In the genomic region with DNA sequence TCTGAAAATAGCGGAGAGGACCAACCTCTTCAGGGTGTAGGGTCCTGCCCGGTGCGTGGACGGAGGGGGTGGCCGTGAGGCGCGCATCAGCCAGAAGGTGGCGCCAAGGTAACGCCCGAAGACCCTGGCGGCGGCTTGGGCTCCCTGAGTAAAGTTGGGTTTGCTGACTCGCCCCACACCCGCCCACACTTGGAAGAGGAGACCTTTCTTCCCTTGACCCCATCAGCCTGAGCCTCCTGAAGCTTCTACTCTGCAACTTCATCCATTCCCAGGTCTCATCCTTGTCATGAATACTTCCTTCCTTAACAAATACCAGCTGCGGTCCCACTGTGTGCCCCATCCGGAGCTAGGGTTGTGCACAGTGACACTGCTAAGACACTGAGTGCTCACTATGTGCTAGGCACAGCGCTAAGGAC, we compare ENCODE assay signal across 8 cellular contexts. TPM values are rescaled to one million over a fixed set of nuclear protein-coding genes. Genes with fewer than 3 reads are reported as not detected.
DNase-seq lines count a peak whose midpoint lies in the region; ATAC-seq and TF ChIP-seq lines count a peak whose summit lies in the region.

No MANE protein-coding gene starts in this region.

- DNase-seq in NCI-H1105 (lab: John Stamatoyannopoulos, UW) (peak; percentile 74), T-helper 1 cell (peak in 4 of 5 donors; percentile 33 to 49 (median 47)), left ventricle myocardium superior (peak; percentile 85), sciatic nerve (ENCODE audit: low spot score) (peak; percentile 84)
- DNase-seq in activated naive CD8-positive, alpha-beta T cell treated with anti-CD3 and anti-CD28 coated beads, Interleukin-2, amount 50 U/mL, for 24 hours = peak; percentile 73

- no peak overlapping the region for H3K27ac ChIP-seq in 22Rv1

- peaks cover 3% of the 10 kb centered on the region for H3K36me3 Mint-ChIP-seq in activated naive CD8-positive, alpha-beta T cell treated with anti-CD3 and anti-CD28 coated beads, Interleukin-2, amount 50 U/mL, for 24 hours (ENCODE audit: low read depth)

- no peak overlapping the region for H3K4me3 Mint-ChIP-seq in activated naive CD8-positive, alpha-beta T cell treated with anti-CD3 and anti-CD28 coated beads, Interleukin-2, amount 50 U/mL, for 24 hours

- peak; percentile 63 for ATAC-seq in GM18502 (IDR thresholded peaks at IDR 0.05; ENCODE audit: poor library complexity, unreplicated experiment)
- peak; percentile 71 for ATAC-seq in activated naive CD8-positive, alpha-beta T cell treated with anti-CD3 and anti-CD28 coated beads, Interleukin-2, amount 50 U/mL, for 24 hours
- peak; percentile 89 for ATAC-seq in left ventricle myocardium superior
- ATAC-seq in sciatic nerve = peak; percentile 89
- no peak for ATAC-seq in HG02938 (IDR thresholded peaks at IDR 0.05; ENCODE audit: unreplicated experiment)

- peak; percentile 91 for TF ChIP-seq CTCF in 22Rv1 (IDR thresholded peaks at IDR 0.05)

- peaks cover 4% of the 10 kb centered on the region for H3K4me1 Mint-ChIP-seq in activated naive CD8-positive, alpha-beta T cell treated with anti-CD3 and anti-CD28 coated beads, Interleukin-2, amount 50 U/mL, for 24 hours

- H3K9me3 Mint-ChIP-seq in activated naive CD8-positive, alpha-beta T cell treated with anti-CD3 and anti-CD28 coated beads, Interleukin-2, amount 50 U/mL, for 24 hours = no peaks in the 10 kb centered on the region

- intact Hi-C loops in left ventricle myocardium superior (cut with micrococcal nuclease) (loop anchor here (10.0 kb wide), 1 partner anchor 212 kb away; no protein-coding TSS in a partner anchor), sciatic nerve (cut with DNase I) (no loop called here)

- no peak overlapping the region for H3K27ac Mint-ChIP-seq in activated naive CD8-positive, alpha-beta T cell treated with anti-CD3 and anti-CD28 coated beads, Interleukin-2, amount 50 U/mL, for 24 hours

- H3K27me3 Mint-ChIP-seq in activated naive CD8-positive, alpha-beta T cell treated with anti-CD3 and anti-CD28 coated beads, Interleukin-2, amount 50 U/mL, for 24 hours = peaks cover 46% of the 10 kb centered on the region

RNA-seq across cellular contexts. Expression of a gene that starts 14.6 kb away (rescaled TPM):
- 6.7 TPM for total RNA-seq in left ventricle myocardium superior
- total RNA-seq in sciatic nerve = 25.1 TPM

RNA-seq across cellular contexts. Expression of a gene that starts 43.0 kb away (rescaled TPM):
- 19.4 TPM for total RNA-seq in left ventricle myocardium superior
- 27.4 TPM for total RNA-seq in sciatic nerve
